Comparison of ENCODE assay signal across 40 cellular contexts in the genomic region with DNA sequence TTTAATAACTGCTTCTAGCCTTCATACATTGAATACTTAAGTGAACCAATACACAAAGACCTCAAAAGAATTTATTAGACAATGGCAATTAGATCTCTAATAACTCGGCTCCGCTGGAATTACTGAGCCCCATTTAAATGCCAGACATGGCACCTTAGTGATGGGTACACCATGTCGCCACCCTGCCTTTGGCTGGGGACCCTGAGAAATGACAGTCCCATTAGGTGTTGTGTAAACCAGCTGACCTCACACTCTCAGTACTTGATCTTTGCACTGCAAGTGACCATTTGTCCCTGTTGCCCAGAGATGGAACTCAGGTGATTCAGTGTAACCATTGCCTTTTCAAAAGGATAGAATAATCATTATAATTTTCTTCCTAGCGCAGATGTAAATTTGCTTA.
"Had no signal": no experiment of that assay in that cellular context is flagged by ENCODE, and none has a peak within 500 bp of the region (broad histone marks: within the 10 kb centered on the region; RNA-seq: fewer than 3 reads in every experiment).

No MANE protein-coding gene starts in this region.

- H3K9me3 Mint-ChIP-seq: activated naive CD4-positive, alpha-beta T cell treated with anti-CD3 and anti-CD28 coated beads for 36 hours; activated naive CD4-positive, alpha-beta T cell treated with anti-CD3 and anti-CD28 coated beads, Interleukin-2, amount 10 ng/mL, durations not matched to agents 7 days and 5 days; activated naive CD8-positive, alpha-beta T cell treated with anti-CD3 and anti-CD28 coated beads, Interleukin-2, amount 10 ng/mL, durations not matched to agents 7 days and 5 days; activated naive CD8-positive, alpha-beta T cell treated with anti-CD3 and anti-CD28 coated beads, Interleukin-2, amount 50 U/mL, for 24 hours; activated T-helper 1 cell treated with anti-CD3 and anti-CD28 coated beads, Interleukin-12 subunit alpha, Interleukin-12 subunit beta, Interleukin-2, Interleukin-4 antibody, amounts not matched to agents 30 ng/mL and 10 ng/mL and 1 ng/mL, durations not matched to agents 14 hours and 24 hours and 36 hours; activated T-helper 17 cell treated with anti-CD3 and anti-CD28 coated beads, Interleukin-2, amount 50 U/mL, for 72 hours; activated T-helper 2 cell treated with anti-CD3 and anti-CD28 coated beads, Interferon-gamma antibody, Interleukin-2, Interleukin-4, amounts not matched to agents 10 μg/mL and 5 μg/mL and 100 μg/mL, durations not matched to agents 14 hours and 24 hours and 36 hours; central memory CD8-positive, alpha-beta T cell had no signal

- H3K27me3 ChIP-seq: adrenal gland, ascending aorta, body of pancreas, brain microvascular endothelial cell, breast epithelium, cardiac muscle cell had no signal

- H3K27ac Mint-ChIP-seq: activated naive CD4-positive, alpha-beta T cell treated with anti-CD3 and anti-CD28 coated beads for 36 hours; activated naive CD4-positive, alpha-beta T cell treated with anti-CD3 and anti-CD28 coated beads, Interleukin-2, amount 10 ng/mL, durations not matched to agents 7 days and 5 days; activated naive CD4-positive, alpha-beta T cell treated with anti-CD3 and anti-CD28 coated beads, Interleukin-2, amount 50 U/mL, for 24 hours; activated naive CD4-positive, alpha-beta T cell treated with anti-CD3 and anti-CD28 coated beads, Interleukin-2, amount 50 U/mL, for 72 hours; activated naive CD8-positive, alpha-beta T cell; activated naive CD8-positive, alpha-beta T cell treated with anti-CD3 and anti-CD28 coated beads for 36 hours; activated naive CD8-positive, alpha-beta T cell treated with anti-CD3 and anti-CD28 coated beads, Interleukin-2, amount 10 ng/mL, durations not matched to agents 7 days and 5 days; activated naive CD8-positive, alpha-beta T cell treated with anti-CD3 and anti-CD28 coated beads, Interleukin-2, amount 50 U/mL, for 24 hours; activated T-cell treated with anti-CD3 and anti-CD28 coated beads, Interleukin-2, amount 50 U/mL, for 24 hours; activated T-cell treated with anti-CD3 and anti-CD28 coated beads, Interleukin-2, amount 50 U/mL, for 72 hours; activated T-helper 1 cell treated with anti-CD3 and anti-CD28 coated beads, Interleukin-12 subunit alpha, Interleukin-12 subunit beta, Interleukin-2, Interleukin-4 antibody, amounts not matched to agents 30 ng/mL and 10 ng/mL and 1 ng/mL, durations not matched to agents 14 hours and 24 hours and 36 hours; activated T-helper 17 cell treated with anti-CD3 and anti-CD28 coated beads, Interleukin-2, amount 50 U/mL, for 72 hours; activated T-helper 2 cell treated with anti-CD3 and anti-CD28 coated beads, Interferon-gamma antibody, Interleukin-2, Interleukin-4, amounts not matched to agents 10 μg/mL and 5 μg/mL and 100 μg/mL, durations not matched to agents 14 hours and 24 hours and 36 hours; brain had no signal

- H3K4me3 Mint-ChIP-seq: activated naive CD4-positive, alpha-beta T cell treated with anti-CD3 and anti-CD28 coated beads for 36 hours; activated naive CD4-positive, alpha-beta T cell treated with anti-CD3 and anti-CD28 coated beads, Interleukin-2, amount 10 ng/mL, durations not matched to agents 7 days and 5 days; activated naive CD4-positive, alpha-beta T cell treated with anti-CD3 and anti-CD28 coated beads, Interleukin-2, amount 50 U/mL, for 24 hours; activated naive CD8-positive, alpha-beta T cell; activated naive CD8-positive, alpha-beta T cell treated with anti-CD3 and anti-CD28 coated beads for 36 hours; activated naive CD8-positive, alpha-beta T cell treated with anti-CD3 and anti-CD28 coated beads, Interleukin-2, amount 10 ng/mL, durations not matched to agents 7 days and 5 days; activated naive CD8-positive, alpha-beta T cell treated with anti-CD3 and anti-CD28 coated beads, Interleukin-2, amount 50 U/mL, for 24 hours; activated T-cell treated with anti-CD3 and anti-CD28 coated beads, Interleukin-2, amount 50 U/mL, for 24 hours; activated T-cell treated with anti-CD3 and anti-CD28 coated beads, Interleukin-2, amount 50 U/mL, for 4 hours; activated T-cell treated with anti-CD3 and anti-CD28 coated beads, Interleukin-2, amount 50 U/mL, for 72 hours; activated T-helper 1 cell treated with anti-CD3 and anti-CD28 coated beads, Interleukin-12 subunit alpha, Interleukin-12 subunit beta, Interleukin-2, Interleukin-4 antibody, amounts not matched to agents 30 ng/mL and 10 ng/mL and 1 ng/mL, durations not matched to agents 14 hours and 24 hours and 36 hours; activated T-helper 17 cell treated with anti-CD3 and anti-CD28 coated beads, Interleukin-2, amount 50 U/mL, for 72 hours; brain; central memory CD8-positive, alpha-beta T cell had no signal

- H3K4me3 ChIP-seq: adrenal gland, ascending aorta, body of pancreas, breast epithelium, cardiac muscle cell had no signal

- H3K27me3 Mint-ChIP-seq: activated naive CD4-positive, alpha-beta T cell treated with anti-CD3 and anti-CD28 coated beads, Interleukin-2, amount 10 ng/mL, durations not matched to agents 7 days and 5 days; activated naive CD4-positive, alpha-beta T cell treated with anti-CD3 and anti-CD28 coated beads, Interleukin-2, amount 50 U/mL, for 24 hours; activated naive CD8-positive, alpha-beta T cell treated with anti-CD3 and anti-CD28 coated beads for 36 hours; activated naive CD8-positive, alpha-beta T cell treated with anti-CD3 and anti-CD28 coated beads, Interleukin-2, amount 10 ng/mL, durations not matched to agents 7 days and 5 days; activated naive CD8-positive, alpha-beta T cell treated with anti-CD3 and anti-CD28 coated beads, Interleukin-2, amount 50 U/mL, for 24 hours; activated T-cell treated with anti-CD3 and anti-CD28 coated beads, Interleukin-2, amount 50 U/mL, for 24 hours; activated T-helper 17 cell treated with anti-CD3 and anti-CD28 coated beads, Interleukin-2, amount 50 U/mL, for 72 hours; brain; central memory CD8-positive, alpha-beta T cell had no signal

- ATAC-seq: activated naive CD4-positive, alpha-beta T cell treated with anti-CD3 and anti-CD28 coated beads, Interleukin-2, amount 50 U/mL, for 72 hours; activated naive CD8-positive, alpha-beta T cell treated with anti-CD3 and anti-CD28 coated beads, Interleukin-2, amount 50 U/mL, for 24 hours; activated T-cell treated with anti-CD3 and anti-CD28 coated beads, Interleukin-2, amount 50 U/mL, for 4 hours; activated T-cell treated with anti-CD3 and anti-CD28 coated beads, Interleukin-2, amount 50 U/mL, for 72 hours; activated T-helper 17 cell treated with anti-CD3 and anti-CD28 coated beads, Interleukin-2, amount 50 U/mL, for 72 hours; body of pancreas had no signal

- H3K27ac ChIP-seq: adrenal gland, ascending aorta, body of pancreas, brain microvascular endothelial cell, breast epithelium, cardiac muscle cell had no signal

- H3K36me3 ChIP-seq: adrenal gland, ascending aorta, brain microvascular endothelial cell, breast epithelium, cardiac muscle cell had no signal

- H3K9me3 ChIP-seq: ascending aorta, body of pancreas, breast epithelium had no signal

- DNase-seq: activated effector memory CD4-positive, alpha-beta T cell treated with anti-CD3 and anti-CD28 coated beads, Interleukin-2, amount 50 U/mL, for 16 hours; activated effector memory CD4-positive, alpha-beta T cell treated with Interleukin-2 at 50 U/mL for 16 hours; activated gamma-delta T cell; activated gamma-delta T cell treated with Interleukin-2 at 50 U/mL for 16 hours; activated naive CD4-positive, alpha-beta T cell; activated naive CD4-positive, alpha-beta T cell treated with anti-CD3 and anti-CD28 coated beads for 36 hours; activated naive CD4-positive, alpha-beta T cell treated with anti-CD3 and anti-CD28 coated beads, Interleukin-2, amount 10 ng/mL, durations not matched to agents 7 days and 5 days; activated naive CD4-positive, alpha-beta T cell treated with anti-CD3 and anti-CD28 coated beads, Interleukin-2, amount 50 U/mL, for 16 hours; activated naive CD4-positive, alpha-beta T cell treated with Interleukin-2 at 50 U/mL for 16 hours; activated naive CD8-positive, alpha-beta T cell treated with anti-CD3 and anti-CD28 coated beads for 36 hours; activated naive CD8-positive, alpha-beta T cell treated with anti-CD3 and anti-CD28 coated beads, Interleukin-2, amount 10 ng/mL, durations not matched to agents 7 days and 5 days; activated naive CD8-positive, alpha-beta T cell treated with anti-CD3 and anti-CD28 coated beads, Interleukin-2, amount 50 U/mL, for 24 hours; activated T-cell treated with anti-CD3 and anti-CD28 coated beads, Interleukin-2, amount 50 U/mL, for 1 hour; activated T-cell treated with anti-CD3 and anti-CD28 coated beads, Interleukin-2, amount 50 U/mL, for 24 hours; activated T-cell treated with anti-CD3 and anti-CD28 coated beads, Interleukin-2, amount 50 U/mL, for 4 hours; activated T-cell treated with anti-CD3 and anti-CD28 coated beads, Interleukin-2, amount 50 U/mL, for 48 hours; activated T-cell treated with anti-CD3 and anti-CD28 coated beads, Interleukin-2, amount 50 U/mL, for 72 hours; adrenal gland; amniotic stem cell; amygdala; anterior cingulate cortex; aorta; body of pancreas; brain microvascular endothelial cell; caudate nucleus; central memory CD4-positive, alpha-beta T cell; cerebellar nuclear complex had no signal

- H3K4me1 Mint-ChIP-seq: activated naive CD4-positive, alpha-beta T cell treated with anti-CD3 and anti-CD28 coated beads, Interleukin-2, amount 10 ng/mL, durations not matched to agents 7 days and 5 days; activated naive CD4-positive, alpha-beta T cell treated with anti-CD3 and anti-CD28 coated beads, Interleukin-2, amount 50 U/mL, for 24 hours; activated naive CD8-positive, alpha-beta T cell treated with anti-CD3 and anti-CD28 coated beads for 36 hours; activated naive CD8-positive, alpha-beta T cell treated with anti-CD3 and anti-CD28 coated beads, Interleukin-2, amount 10 ng/mL, durations not matched to agents 7 days and 5 days; activated naive CD8-positive, alpha-beta T cell treated with anti-CD3 and anti-CD28 coated beads, Interleukin-2, amount 50 U/mL, for 24 hours; activated T-helper 17 cell treated with anti-CD3 and anti-CD28 coated beads, Interleukin-2, amount 50 U/mL, for 72 hours; brain; central memory CD8-positive, alpha-beta T cell had no signal

- H3K4me1 ChIP-seq: adrenal gland, ascending aorta, body of pancreas, breast epithelium had no signal

- H3K36me3 Mint-ChIP-seq: activated naive CD4-positive, alpha-beta T cell treated with anti-CD3 and anti-CD28 coated beads, Interleukin-2, amount 10 ng/mL, durations not matched to agents 7 days and 5 days; activated naive CD4-positive, alpha-beta T cell treated with anti-CD3 and anti-CD28 coated beads, Interleukin-2, amount 50 U/mL, for 24 hours; activated naive CD4-positive, alpha-beta T cell treated with anti-CD3 and anti-CD28 coated beads, Interleukin-2, amount 50 U/mL, for 72 hours; activated naive CD8-positive, alpha-beta T cell; activated naive CD8-positive, alpha-beta T cell treated with anti-CD3 and anti-CD28 coated beads for 36 hours; activated naive CD8-positive, alpha-beta T cell treated with anti-CD3 and anti-CD28 coated beads, Interleukin-2, amount 10 ng/mL, durations not matched to agents 7 days and 5 days; brain had no signal

- FAIRE-seq: astrocyte, bronchial epithelial cell had no signal
